9 cellular contexts compared by ENCODE assay signal in genomic region chr21:26124421-26124833, GRCh38. TPM values are rescaled to one million over a fixed set of nuclear protein-coding genes. Genes with fewer than 3 reads are reported as not detected.
A peak's percentile ranks its signal among the peaks of the same experiment; 100 is the strongest.
DNase-seq lines count a peak whose midpoint lies in the region; ATAC-seq and TF ChIP-seq lines count a peak whose summit lies in the region.
"Had no signal": no experiment of that assay in that cellular context is flagged by ENCODE, and none has a peak within 500 bp of the region (broad histone marks: within the 10 kb centered on the region; RNA-seq: fewer than 3 reads in every experiment).

No MANE protein-coding gene starts in this region.

- H2AFZ ChIP-seq in H9 (ENCODE audit: low read length) (no peak overlapping the region), trophoblast cell (ENCODE audit: insufficient read depth, low read length, poor library complexity) (no peak overlapping the region), OCI-LY7 (ENCODE audit: low read length) (no peak overlapping the region)

- H4K8ac ChIP-seq in H9 (replicated peaks; ENCODE audit: insufficient read length, low read depth, low read length) (no peak overlapping the region), trophoblast cell (ENCODE audit: low read depth, low read length) (no peak overlapping the region)

- H3K9ac ChIP-seq in H9 (ENCODE audit: extremely low read depth, insufficient read length, low read length) (no peak overlapping the region), trophoblast cell (ENCODE audit: low read length) (no peak overlapping the region)

- H3K9me3 ChIP-seq in H9 (ENCODE audit: control insufficient read depth, low read depth, low read length): no peaks in the 10 kb centered on the region
- H3K9me3 ChIP-seq in T-helper 17 cell (ENCODE audit: control insufficient read depth, low read length, poor library complexity, severe bottlenecking): no peaks in the 10 kb centered on the region
- no peaks in the 10 kb centered on the region for H3K9me3 ChIP-seq in trophoblast cell (ENCODE audit: insufficient read depth, low read depth, low read length)
- no peaks in the 10 kb centered on the region for H3K9me3 ChIP-seq in OCI-LY7 (ENCODE audit: low read length)

- H3K79me2 ChIP-seq in H9 (ENCODE audit: insufficient read depth, low read length) (peaks cover 39% of the 10 kb centered on the region), trophoblast cell (ENCODE audit: control insufficient read depth, insufficient read depth, low read length, poor library complexity) (peaks cover 4% of the 10 kb centered on the region), OCI-LY7 (ENCODE audit: insufficient read depth, low read depth, low read length) (no peaks in the 10 kb centered on the region)

- no peak overlapping the region for H4K5ac ChIP-seq in H9 (ENCODE audit: insufficient read length, low read depth, low read length)

- peaks cover 27% of the 10 kb centered on the region for H3K4me1 ChIP-seq in H9 (ENCODE audit: insufficient read depth, low read length)
- peaks cover 14 to 22% of the 10 kb centered on the region in 2 experiments for H3K4me1 ChIP-seq in trophoblast cell (ENCODE audit: control insufficient read depth in 1 of 2, insufficient read depth in 2 of 2, low read length in 2 of 2)
- no peaks in the 10 kb centered on the region for H3K4me1 ChIP-seq in OCI-LY7 (ENCODE audit: insufficient read depth, low read length, poor library complexity, severe bottlenecking)

- H3K27me3 ChIP-seq in H9 (ENCODE audit: insufficient read depth, low read length): no peaks in the 10 kb centered on the region
- H3K27me3 ChIP-seq in trophoblast cell (ENCODE audit: insufficient read depth, low read length): no peaks in the 10 kb centered on the region

- no peak overlapping the region for H3K56ac ChIP-seq in H9 (ENCODE audit: insufficient read length, low read depth, low read length)

- DNase-seq in H9 (no peak), T-helper 17 cell (no peak), fibroblast of villous mesenchyme (ENCODE audit: low read depth) (peak; percentile 84), trophoblast cell (peak; percentile 58 to 87), OCI-LY7 (ENCODE audit: low spot score) (no peak)
- DNase-seq in effector memory CD8-positive, alpha-beta T cell: no peak
- no peak for DNase-seq in stimulated activated CD4-positive, alpha-beta T cell treated with anti-CD3 and anti-CD28 coated beads, Interleukin-2, amount 100 ng/mL, for 24 hours
- DNase-seq: activated CD4-positive, alpha-beta T cell treated with anti-CD3 and anti-CD28 coated beads, Interleukin-2, amount 10 ng/mL, durations not matched to agents 24 days and 14 days had no signal

- no peak overlapping the region for H4K12ac ChIP-seq in trophoblast cell (ENCODE audit: low read depth, low read length)

- H3K27ac ChIP-seq in H9 (ENCODE audit: insufficient read length, low read depth, low read length) (no peak overlapping the region), trophoblast cell (ENCODE audit: low read depth, low read length) (peak overlapping the region; percentile 67), OCI-LY7 (ENCODE audit: low read depth, low read length, poor library complexity, severe bottlenecking) (no peak overlapping the region)

- TF ChIP-seq CTCF in H9 (conservative IDR thresholded peaks at IDR 0.05) (no peak), fibroblast of villous mesenchyme (IDR thresholded peaks at IDR 0.05; ENCODE audit: insufficient read depth, low read depth, low read length) (no peak), OCI-LY7 (conservative IDR thresholded peaks at IDR 0.05; ENCODE audit: low read length) (no peak)

- no peaks in the 10 kb centered on the region for H3K9me3 Mint-ChIP-seq in H9
- peaks cover 3 to 6% of the 10 kb centered on the region in 2 donors for H3K9me3 Mint-ChIP-seq in effector memory CD8-positive, alpha-beta T cell
- H3K9me3 Mint-ChIP-seq: activated CD4-positive, alpha-beta T cell treated with anti-CD3 and anti-CD28 coated beads, Interleukin-2, amount 10 ng/mL, durations not matched to agents 24 days and 14 days had no signal

- H3K4me2 ChIP-seq in H9 (ENCODE audit: insufficient read depth, insufficient read length, low read length): no peak overlapping the region
- peak overlapping the region; percentile 35 for H3K4me2 ChIP-seq in trophoblast cell (ENCODE audit: low read length)
- no peak overlapping the region for H3K4me2 ChIP-seq in OCI-LY7 (ENCODE audit: low read length)

- H3K4me3 ChIP-seq in fibroblast of villous mesenchyme (ENCODE audit: low read depth, low read length): peak overlapping the region; percentile 10
- H3K4me3 ChIP-seq in trophoblast cell (ENCODE audit: low read depth, low read length): no peak overlapping the region
- no peak overlapping the region for H3K4me3 ChIP-seq in OCI-LY7 (ENCODE audit: low read depth, low read length, poor library complexity, severe bottlenecking)

- H2BK20ac ChIP-seq in H9 (ENCODE audit: low read depth, low read length, poor library complexity, severe bottlenecking): no peak overlapping the region

- no peak overlapping the region for H3T11ph ChIP-seq in H9 (ENCODE audit: low read length)

- H3K27me3 Mint-ChIP-seq in H9 (ENCODE audit: low read depth): no peaks in the 10 kb centered on the region
- no peaks in the 10 kb centered on the region for H3K27me3 Mint-ChIP-seq in T-helper 17 cell
- H3K27me3 Mint-ChIP-seq in effector memory CD8-positive, alpha-beta T cell: peaks cover 0 to 7% of the 10 kb centered on the region in 2 donors
- H3K27me3 Mint-ChIP-seq: activated CD4-positive, alpha-beta T cell treated with anti-CD3 and anti-CD28 coated beads, Interleukin-2, amount 10 ng/mL, durations not matched to agents 24 days and 14 days had no signal

- peak overlapping the region; percentile 39 to 92 (median 72); a peak in 4 of 7 replicates for H3K27ac Mint-ChIP-seq in H9
- H3K27ac Mint-ChIP-seq in T-helper 17 cell: peak overlapping the region; percentile 1
- H3K27ac Mint-ChIP-seq in effector memory CD8-positive, alpha-beta T cell: no peak overlapping the region
- H3K27ac Mint-ChIP-seq: activated CD4-positive, alpha-beta T cell treated with anti-CD3 and anti-CD28 coated beads, Interleukin-2, amount 10 ng/mL, durations not matched to agents 24 days and 14 days had no signal

- no peak overlapping the region for H4K91ac ChIP-seq in H9 (ENCODE audit: insufficient read length, low read depth, low read length)
- no peak overlapping the region for H4K91ac ChIP-seq in trophoblast cell (ENCODE audit: low read depth, low read length)

- no peaks in the 10 kb centered on the region for H3K9me2 ChIP-seq in OCI-LY7 (ENCODE audit: insufficient read depth, low read length)

- no peak for ATAC-seq in T-helper 17 cell
- no peak for ATAC-seq in HG02938 (IDR thresholded peaks at IDR 0.05; ENCODE audit: unreplicated experiment)
- no peak for ATAC-seq in effector memory CD8-positive, alpha-beta T cell (replicated peaks)

- H3K4ac ChIP-seq in H9 (ENCODE audit: low read depth, low read length): no peak overlapping the region
- H3K4ac ChIP-seq in trophoblast cell (ENCODE audit: low read depth, low read length): no peak overlapping the region

- BruUV-seq in OCI-LY7 (replicated peaks; lab: Mats Ljungman, UMichigan): no TSS peak

- no peaks in the 10 kb centered on the region for H3K36me3 Mint-ChIP-seq in H9 (ENCODE audit: insufficient read depth in 1 of 3, low read depth in 3 of 3)
- H3K36me3 Mint-ChIP-seq in T-helper 17 cell (ENCODE audit: low read depth): peaks cover 2% of the 10 kb centered on the region
- no peaks in the 10 kb centered on the region for H3K36me3 Mint-ChIP-seq in effector memory CD8-positive, alpha-beta T cell (ENCODE audit: insufficient read depth)

- no peak overlapping the region for H2BK120ac ChIP-seq in H9 (ENCODE audit: low read depth, low read length, poor library complexity, severe bottlenecking)
- H2BK120ac ChIP-seq in trophoblast cell (ENCODE audit: insufficient read depth, low read length, poor library complexity): no peak overlapping the region

- H3K79me1 ChIP-seq in H9 (ENCODE audit: insufficient read depth, low read depth, low read length, poor library complexity, severe bottlenecking): peaks cover 7% of the 10 kb centered on the region
- H3K79me1 ChIP-seq in trophoblast cell (ENCODE audit: low read length): peaks cover 5% of the 10 kb centered on the region

- POLR2A ChIA-PET in OCI-LY7 (lab: Charles Lee): no interaction called here

- no peak overlapping the region for H2BK15ac ChIP-seq in H9 (ENCODE audit: low read depth, low read length)

- peaks cover 76 to 79% of the 10 kb centered on the region in 2 experiments for H3K4me1 Mint-ChIP-seq in H9
- peaks cover 2% of the 10 kb centered on the region for H3K4me1 Mint-ChIP-seq in T-helper 17 cell
- no peaks in the 10 kb centered on the region for H3K4me1 Mint-ChIP-seq in effector memory CD8-positive, alpha-beta T cell (ENCODE audit: low read depth in 2 of 2)
- H3K4me1 Mint-ChIP-seq: activated CD4-positive, alpha-beta T cell treated with anti-CD3 and anti-CD28 coated beads, Interleukin-2, amount 10 ng/mL, durations not matched to agents 24 days and 14 days had no signal

- H3K4me3 Mint-ChIP-seq in H9 (no peak overlapping the region), T-helper 17 cell (no peak overlapping the region)
- H3K4me3 Mint-ChIP-seq in effector memory CD8-positive, alpha-beta T cell: no peak overlapping the region
- H3K4me3 Mint-ChIP-seq: activated CD4-positive, alpha-beta T cell treated with anti-CD3 and anti-CD28 coated beads, Interleukin-2, amount 10 ng/mL, durations not matched to agents 24 days and 14 days had no signal

- intact Hi-C loops in OCI-LY7 (cut with micrococcal nuclease; ENCODE audit: unreplicated experiment): no loop called here

- WGBS in H9 (ENCODE audit: extremely low coverage, insufficient read length, low lambda C conversion rate): no CpG with 5 or more reads among the region's 4 CpGs
- WGBS in trophoblast cell (ENCODE audit: extremely low coverage, insufficient coverage, insufficient read length): no CpG with 5 or more reads among the region's 4 CpGs

- no peaks in the 10 kb centered on the region for H4K20me1 ChIP-seq in H9 (ENCODE audit: control insufficient read depth, insufficient read depth, insufficient read length)
- no peaks in the 10 kb centered on the region for H4K20me1 ChIP-seq in OCI-LY7 (ENCODE audit: insufficient read depth, low read length)

- H2AK5ac ChIP-seq in H9 (ENCODE audit: insufficient read length, low read length) (no peak overlapping the region), trophoblast cell (ENCODE audit: low read length) (no peak overlapping the region)

- H3K14ac ChIP-seq in H9 (ENCODE audit: insufficient read depth, low read length): no peak overlapping the region
- H3K14ac ChIP-seq in trophoblast cell (ENCODE audit: low read length): no peak overlapping the region

- H2BK12ac ChIP-seq in H9 (ENCODE audit: insufficient read length, low read depth, low read length) (no peak overlapping the region), trophoblast cell (ENCODE audit: low read length) (no peak overlapping the region)

- no peaks in the 10 kb centered on the region for H3K23me2 ChIP-seq in H9 (ENCODE audit: insufficient read length, low read depth, low read length, poor library complexity, severe bottlenecking)

- H3K36me3 ChIP-seq in trophoblast cell (ENCODE audit: control insufficient read depth in 1 of 2, insufficient read depth in 2 of 2, low read length in 2 of 2): no peaks in the 10 kb centered on the region
- no peaks in the 10 kb centered on the region for H3K36me3 ChIP-seq in OCI-LY7 (ENCODE audit: insufficient read depth, low read length)

- H2BK5ac ChIP-seq in H9 (ENCODE audit: insufficient read length, low read length): no peak overlapping the region
- H2BK5ac ChIP-seq in trophoblast cell (ENCODE audit: low read depth, low read length, poor library complexity): no peak overlapping the region

- H3K23ac ChIP-seq in H9 (ENCODE audit: insufficient read length, low read depth, low read length): no peak overlapping the region
- no peak overlapping the region for H3K23ac ChIP-seq in trophoblast cell (ENCODE audit: low read length)

- CTCF ChIA-PET in OCI-LY7 (lab: Charles Lee; ENCODE audit: unreplicated experiment): no interaction called here

- H3K18ac ChIP-seq in H9 (ENCODE audit: insufficient read length, low read depth, low read length) (no peak overlapping the region), trophoblast cell (ENCODE audit: low read length) (no peak overlapping the region)

RNA-seq across cellular contexts. Expression of gene APP, which starts 46.1 kb away (rescaled TPM):
- total RNA-seq in H9 (2021) (380 and 386 TPM in 2 replicates), T-helper 17 cell (10 to 100 TPM; 42.0 to 87.9 TPM), fibroblast of villous mesenchyme (353 and 376 TPM in 2 replicates), OCI-LY7 (2022) (0.55 TPM in 1 of 2 replicates, not detected in the other)
- polyA plus RNA-seq in trophoblast cell (2013): 481 and 496 TPM in 2 replicates
- total RNA-seq in OCI-LY7 (2014; rRNA removed; shearing (Covaris generic)): not detected in 2 replicates

Comparison
In these comparisons a context has a peak if more than half of its experiments do, and no peak if none do; other contexts are left out.
1. DNase-seq: peak in fibroblast of villous mesenchyme (single experiment) and trophoblast cell (2 of 2); none in H9 (single experiment), T-helper 17 cell (0 of 3), effector memory CD8-positive, alpha-beta T cell (0 of 3), stimulated activated CD4-positive, alpha-beta T cell treated with anti-CD3 and anti-CD28 coated beads, Interleukin-2, amount 100 ng/mL, for 24 hours (0 of 2) and OCI-LY7 (single experiment).
2. H3K27ac Mint-ChIP-seq: peak in H9 (3 of 3) and T-helper 17 cell (single experiment); none in effector memory CD8-positive, alpha-beta T cell (0 of 2).
3. RNA of gene APP, which starts 46.1 kb away (total RNA-seq): 380 to 386 TPM in H9, 353 to 376 TPM in fibroblast of villous mesenchyme and 42.0 to 87.9 TPM in T-helper 17 cell; 0.55 TPM in OCI-LY7; every median in the first group is over 10 times any median in the second.